Comparison of ENCODE assay signal across 11 cellular contexts in the genomic region with DNA sequence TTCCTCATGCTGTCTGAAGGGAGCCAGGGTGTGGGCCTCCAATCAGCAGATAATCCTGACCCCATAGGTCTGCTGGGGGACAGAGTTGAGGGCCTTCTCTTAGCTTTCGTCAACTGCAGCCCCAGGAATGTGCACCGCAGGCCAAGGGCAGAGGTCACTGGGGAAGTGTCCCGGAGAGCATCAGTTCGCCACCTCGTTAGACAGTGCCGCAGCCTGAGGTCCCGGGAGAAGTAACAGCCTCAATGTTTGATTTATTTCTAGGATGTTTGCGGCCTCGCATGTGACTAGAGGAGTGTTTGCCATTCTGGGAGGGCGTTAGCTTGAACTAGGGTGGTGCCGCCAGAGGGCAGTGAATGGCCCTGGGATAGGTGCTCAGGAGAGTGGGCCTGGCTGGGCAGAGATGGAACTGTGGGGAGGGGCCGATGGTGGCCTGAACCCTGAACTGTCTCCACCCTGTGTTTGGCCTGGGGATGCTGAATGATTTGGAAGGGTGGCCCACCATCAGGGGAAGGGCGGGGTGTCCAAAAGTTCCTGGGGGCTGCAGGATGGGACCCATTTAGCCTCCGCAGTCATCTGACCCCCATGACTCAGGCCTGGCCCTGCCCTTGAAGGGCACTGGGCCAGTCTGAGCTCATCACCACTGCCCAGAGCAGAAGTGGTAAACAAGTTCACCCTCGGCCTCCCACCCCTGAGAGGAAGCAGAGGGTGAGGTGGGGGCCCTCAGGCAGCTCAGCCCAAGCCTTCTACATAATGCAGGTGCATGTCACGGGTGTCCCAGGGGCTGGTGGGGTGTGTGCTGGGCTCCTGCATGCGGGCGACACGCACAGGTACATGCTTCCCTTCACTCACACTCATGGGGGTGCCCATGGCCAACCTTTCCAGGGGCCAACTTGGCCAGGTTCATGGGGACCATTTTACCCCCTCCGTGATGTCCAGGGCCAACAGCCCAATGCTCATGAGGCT. TPM values are rescaled to one million over a fixed set of nuclear protein-coding genes. Genes with fewer than 3 reads are reported as not detected.
A peak's percentile ranks its signal among the peaks of the same experiment; 100 is the strongest.
DNase-seq lines count a peak whose midpoint lies in the region; ATAC-seq and TF ChIP-seq lines count a peak whose summit lies in the region.
"Had no signal": no experiment of that assay in that cellular context is flagged by ENCODE, and none has a peak within 500 bp of the region (broad histone marks: within the 10 kb centered on the region; RNA-seq: fewer than 3 reads in every experiment).

No MANE protein-coding gene starts in this region.

- no peaks in the 10 kb centered on the region for H3F3A ChIP-seq in PC-3 (ENCODE audit: low read length, unreplicated experiment)

- H3K79me2 ChIP-seq in HCT116 (ENCODE audit: insufficient read depth, low read length) (no peaks in the 10 kb centered on the region), PC-3 (ENCODE audit: low read length) (no peaks in the 10 kb centered on the region)

- peak; percentile 10; the same call in 1 of the 2 replicates for ATAC-seq in HCT116
- ATAC-seq in PC-3, result peak; percentile 46; the same call in 1 of the 2 replicates
- peak; percentile 13 to 36 for ATAC-seq in left cardiac atrium
- ATAC-seq in GM21381 (IDR thresholded peaks at IDR 0.05; ENCODE audit: unreplicated experiment), result no peak

- peaks cover 10% of the 10 kb centered on the region for H3K4me1 Mint-ChIP-seq in progenitor cell of endocrine pancreas (ENCODE audit: low read depth)

- H3K9me3 Mint-ChIP-seq in progenitor cell of endocrine pancreas (ENCODE audit: low read depth), result no peaks in the 10 kb centered on the region
- H3K9me3 Mint-ChIP-seq: IgD-negative memory B cell had no signal

- peaks cover 12% of the 10 kb centered on the region for H3K27me3 Mint-ChIP-seq in progenitor cell of endocrine pancreas

- H3K27me3 ChIP-seq in HCT116 (ENCODE audit: insufficient read depth, low read length) (no peaks in the 10 kb centered on the region), PC-3 (ENCODE audit: low read length) (no peaks in the 10 kb centered on the region)

- H3K9ac ChIP-seq in HCT116 (ENCODE audit: low read length) (no peak overlapping the region), PC-3 (ENCODE audit: low read length) (no peak overlapping the region)

- H3K9me3 ChIP-seq in HCT116 (ENCODE audit: control insufficient read depth in 1 of 2, insufficient read depth in 1 of 2, low read depth in 1 of 2, low read length in 2 of 2) (no peaks in the 10 kb centered on the region), PC-3 (ENCODE audit: low read length) (no peaks in the 10 kb centered on the region)
- H3K9me3 ChIP-seq: Caco-2, suprapubic skin had no signal

- no peak for TF ChIP-seq RAD21 in HCT116 (IDR thresholded peaks at IDR 0.05; ENCODE audit: low read depth)

- no peak for DNase-seq in HCT116 (ENCODE audit: low read depth, low spot score)
- peak; percentile 28 for DNase-seq in PC-3
- DNase-seq in left cardiac atrium, result no peak
- DNase-seq in progenitor cell of endocrine pancreas (ENCODE audit: low spot score, unreplicated experiment), result no peak
- DNase-seq in SIG-M5 treated with dmso at 0.1 percent for 504 hours (lab: John Stamatoyannopoulos, UW; ENCODE audit: unreplicated experiment), result no peak
- DNase-seq in NCI-H345 treated with DMSO at 0.1 percent for 48 hours (lab: John Stamatoyannopoulos, UW; ENCODE audit: unreplicated experiment), result no peak

- H3K4me2 ChIP-seq in HCT116 (ENCODE audit: low read length), result no peak overlapping the region
- no peak overlapping the region for H3K4me2 ChIP-seq in PC-3 (ENCODE audit: low read length)

- H3K9me2 ChIP-seq in HCT116 (ENCODE audit: insufficient read depth) (no peaks in the 10 kb centered on the region), PC-3 (replicated peaks; ENCODE audit: low read length) (no peaks in the 10 kb centered on the region)

- no peak overlapping the region for H3K27ac Mint-ChIP-seq in progenitor cell of endocrine pancreas
- H3K27ac Mint-ChIP-seq: IgD-negative memory B cell had no signal

- TF ChIP-seq CTCF in HCT116 (IDR thresholded peaks at IDR 0.05 in 2 of 3, conservative IDR thresholded peaks at IDR 0.05 in 1 of 3; ENCODE audit: borderline replicate concordance in 1 of 3, insufficient read depth in 1 of 3, low read depth in 2 of 3, low read length in 2 of 3) (0 out of 6 replicates have a peak, but pooled peaks of 1 of the 3 experiments have one; percentile 9), PC-3 (conservative IDR thresholded peaks at IDR 0.05; ENCODE audit: low read depth, low read length) (peak; percentile 52), progenitor cell of endocrine pancreas (IDR thresholded peaks at IDR 0.05; ENCODE audit: unreplicated experiment) (peak; percentile 31)

- H2AFZ ChIP-seq in HCT116 (ENCODE audit: low read depth, low read length, poor library complexity, severe bottlenecking) (no peak overlapping the region), PC-3 (ENCODE audit: low read length) (no peak overlapping the region)

- no peak overlapping the region for H3K4me3 Mint-ChIP-seq in progenitor cell of endocrine pancreas (ENCODE audit: low read depth)
- H3K4me3 Mint-ChIP-seq: IgD-negative memory B cell had no signal

- BruUV-seq in HCT116 (replicated peaks; lab: Mats Ljungman, UMichigan) (no TSS peak), PC-3 (replicated peaks; lab: Mats Ljungman, UMichigan) (no TSS peak)

- TF ChIP-seq POLR2A in HCT116 (IDR thresholded peaks at IDR 0.05; ENCODE audit: borderline replicate concordance, extremely low read depth, insufficient read depth, insufficient read length), result no peak

- intact Hi-C loops in HCT116 (cut with micrococcal nuclease) (loop anchor here (5.0 kb wide), 1 partner anchor 227 kb away; no protein-coding TSS in a partner anchor), PC-3 (cut with micrococcal nuclease) (loop anchor here (5.0 kb wide), 1 partner anchor 293 kb away; no protein-coding TSS in a partner anchor), left cardiac atrium (cut with DNase I) (loop anchor here in 1 of 2 donors (2.0 to 10.0 kb wide), 2 partner anchors 137 to 295 kb away; no protein-coding TSS in a partner anchor)

- peaks cover 0 to 12% of the 10 kb centered on the region in 2 experiments; a peak in 3 of 4 replicates for H3K4me1 ChIP-seq in HCT116 (ENCODE audit: control insufficient read depth in 1 of 2, insufficient read depth in 2 of 2, low read length in 2 of 2)
- H3K4me1 ChIP-seq in PC-3 (ENCODE audit: insufficient read depth, low read length), result peaks cover 4% of the 10 kb centered on the region; the same call in 1 of the 2 replicates

- H3K36me3 ChIP-seq in HCT116 (ENCODE audit: control insufficient read depth in 1 of 2, insufficient read depth in 2 of 2, low read length in 2 of 2), result no peaks in the 10 kb centered on the region
- H3K36me3 ChIP-seq in PC-3 (ENCODE audit: low read depth, low read length), result no peaks in the 10 kb centered on the region
- H3K36me3 ChIP-seq: suprapubic skin had no signal

- no peaks in the 10 kb centered on the region for H3K36me3 Mint-ChIP-seq in progenitor cell of endocrine pancreas (ENCODE audit: insufficient read depth)
- H3K36me3 Mint-ChIP-seq: IgD-negative memory B cell had no signal

- RAD21 ChIA-PET in HCT116 (lab: Charles Lee; ENCODE audit: low non-redundant PET in 1 of 2, low total read pairs in 2 of 2, uncharacterized antibody in 2 of 2, unreplicated experiment in 2 of 2), result interaction anchor here (0.5 to 2.0 kb wide), 3 partner anchors 135 to 137 kb away, joined by 3 to 36 read pairs (median 5); partner anchors contain the start of gene DLX3 (in 1 of the 2)

- H4K20me1 ChIP-seq in HCT116 (ENCODE audit: insufficient read depth) (no peaks in the 10 kb centered on the region), PC-3 (ENCODE audit: low read length) (no peaks in the 10 kb centered on the region)

- H3K4me3 ChIP-seq in HCT116 (replicated peaks in 1 of 2; ENCODE audit: low read depth in 1 of 2, low read length in 2 of 2), result no peak overlapping the region
- no peak overlapping the region for H3K4me3 ChIP-seq in PC-3 (ENCODE audit: low read length)
- H3K4me3 ChIP-seq: suprapubic skin had no signal

- H3K27ac ChIP-seq in HCT116 (ENCODE audit: low read depth, low read length) (no peak overlapping the region), PC-3 (ENCODE audit: low read length) (no peak overlapping the region)
- H3K27ac ChIP-seq: suprapubic skin had no signal

- CTCF ChIA-PET in HCT116 (lab: Charles Lee) (interaction anchor here (0.9 to 10.0 kb wide), 3 partner anchors 137 to 143 kb away, joined by 3 to 196 read pairs (median 3); no protein-coding TSS in a partner anchor), PC-3 (lab: Charles Lee) (interaction anchor here (2.6 kb wide), 1 partner anchor 137 kb away, joined by 45 read pairs; no protein-coding TSS in a partner anchor)

- POLR2A ChIA-PET in HCT116 (lab: Charles Lee) (interaction anchor here (2.6 kb wide), 1 partner anchor 137 kb away, joined by 17 read pairs; no protein-coding TSS in a partner anchor), PC-3 (lab: Charles Lee; ENCODE audit: unreplicated experiment) (interaction anchor here (0.6 kb wide), 1 partner anchor 195 kb away, joined by 4 read pairs; no protein-coding TSS in a partner anchor)

TF ChIP-seq in HCT116, 20 proteins besides CTCF, POLR2A, EP300 and RAD21 (continues in another document):
- TF ChIP-seq ELF1 (IDR thresholded peaks at IDR 0.05; ENCODE audit: borderline replicate concordance, low read depth) (no peak), EZH2 (IDR thresholded peaks at IDR 0.05) (no peak), CEBPB (IDR thresholded peaks at IDR 0.05; ENCODE audit: low read depth) (no peak), SRF (IDR thresholded peaks at IDR 0.05; ENCODE audit: low read depth) (no peak)
- TF ChIP-seq, protein P1, sequence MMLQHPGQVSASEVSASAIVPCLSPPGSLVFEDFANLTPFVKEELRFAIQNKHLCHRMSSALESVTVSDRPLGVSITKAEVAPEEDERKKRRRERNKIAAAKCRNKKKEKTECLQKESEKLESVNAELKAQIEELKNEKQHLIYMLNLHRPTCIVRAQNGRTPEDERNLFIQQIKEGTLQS (IDR thresholded peaks at IDR 0.05), result no peak
- TF ChIP-seq, protein P2, sequence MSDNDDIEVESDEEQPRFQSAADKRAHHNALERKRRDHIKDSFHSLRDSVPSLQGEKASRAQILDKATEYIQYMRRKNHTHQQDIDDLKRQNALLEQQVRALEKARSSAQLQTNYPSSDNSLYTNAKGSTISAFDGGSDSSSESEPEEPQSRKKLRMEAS (IDR thresholded peaks at IDR 0.05), result no peak

RNA-seq across cellular contexts. Expression of gene TAC4, which starts 12.4 kb away (rescaled TPM):
- total RNA-seq in HCT116 (2021; ENCODE audit: unreplicated experiment) (not detected), PC-3 (2014; rRNA removed) (not detected in 2 replicates), left cardiac atrium (not detected), progenitor cell of endocrine pancreas (not detected in 2 replicates)
- 0.17 and 0.32 TPM in 2 replicates for polyA plus RNA-seq in HCT116 (2012)
- total RNA-seq: mononuclear cell, suprapubic skin had no signal
- polyA plus RNA-seq: IgD-negative memory B cell had no signal
